In genomic region chr17:81948635-81949378, GRCh38 we compare ENCODE assay signal across 22 cellular contexts. TPM values are rescaled to one million over a fixed set of nuclear protein-coding genes. Genes with fewer than 3 reads are reported as not detected.
A peak's percentile ranks its signal among the peaks of the same experiment; 100 is the strongest.
DNase-seq lines count a peak whose midpoint lies in the region; ATAC-seq, FAIRE-seq and TF ChIP-seq lines count a peak whose summit lies in the region.
"Had no signal": no experiment of that assay in that cellular context is flagged by ENCODE, and none has a peak within 500 bp of the region (broad histone marks: within the 10 kb centered on the region; RNA-seq: fewer than 3 reads in every experiment).

No MANE protein-coding gene starts in this region.

- H3K9ac ChIP-seq in K562 (ENCODE audit: insufficient read depth in 1 of 2, low read depth in 2 of 2, low read length in 2 of 2) = peak overlapping the region in 1 of 2 experiments; percentile 83; a peak in 2 of 4 replicates

- no peaks in the 10 kb centered on the region for H3K9me1 ChIP-seq in K562 (ENCODE audit: control insufficient read depth, insufficient read depth, low read length)

- CTCF ChIA-PET in K562 (lab: Yijun Ruan, JAX; ENCODE audit: low intra/inter-chr PET ratio) = interaction anchor here (0.7 kb wide), 1 partner anchor 220 kb away, joined by 3 read pairs; no protein-coding TSS in a partner anchor

- TF ChIP-seq POLR2A in K562 (conservative IDR thresholded peaks at IDR 0.05) (no peak), gastrocnemius medialis (IDR thresholded peaks at IDR 0.05) (no peak)

- H3K4me3 ChIP-seq in K562 (no peak overlapping the region), gastrocnemius medialis (no peak overlapping the region)
- H3K4me3 ChIP-seq: GM23338 had no signal

- TF ChIP-seq RAD21 in K562 (CRISPR knock-in tag; conservative IDR thresholded peaks at IDR 0.05 in 1 of 2, IDR thresholded peaks at IDR 0.05 in 1 of 2) = no peak

- peak; percentile 58 for DNase-seq in natural killer cell treated with Interleukin-12 subunit alpha and Interleukin-12 subunit beta and Interleukin-15 and Interleukin-18, amount 100 ng/mL, for 72 hours (ENCODE audit: low spot score)
- DNase-seq in natural killer cell = no peak
- DNase-seq in K562 (ENCODE audit: extremely low read depth in 1 of 4, low spot score in 3 of 4) = no peak
- no peak for DNase-seq in gastrocnemius medialis
- no peak for DNase-seq in NCI-H2196 treated with DMSO at 0.1 percent for 48 hours (lab: John Stamatoyannopoulos, UW; ENCODE audit: unreplicated experiment)
- DNase-seq in DMS79 (lab: John Stamatoyannopoulos, UW) = no peak
- DNase-seq in cerebellar cortex (ENCODE audit: low spot score) = no peak
- DNase-seq: ACHN, GDM1, KG1, NCI-H1105 treated with DMSO at 0.1 percent for 48 hours, NCI-H1694, NCI-H2081 treated with DMSO at 0.1 percent for 48 hours, NCI-H2227 treated with DMSO at 0.1 percent for 48 hours, NCI-H510A treated with DMSO at 0.1 percent for 48 hours, NCI-H774, SW 1271 had no signal

- in situ Hi-C loops in K562 (cut with MboI) = no loop called here
- in situ Hi-C loops in gastrocnemius medialis (cut with MboI; ENCODE audit: low sequenced_read_pairs in 4 of 4) = no loop called here

- no peak for TF ChIP-seq EP300 in K562 (IDR thresholded peaks at IDR 0.05; ENCODE audit: low read length)

- H3K27me3 Mint-ChIP-seq in natural killer cell treated with Interleukin-12 subunit alpha and Interleukin-12 subunit beta and Interleukin-15 and Interleukin-18, amount 100 ng/mL, for 72 hours = peaks cover 0 to 2% of the 10 kb centered on the region in 2 donors
- peaks cover 0 to 3% of the 10 kb centered on the region in 2 donors for H3K27me3 Mint-ChIP-seq in natural killer cell (ENCODE audit: low read depth in 2 of 2)

- no peaks in the 10 kb centered on the region for H3K27me3 ChIP-seq in K562 (ENCODE audit: control insufficient read depth in 2 of 2, insufficient read depth in 2 of 2, low read length in 2 of 2)
- H3K27me3 ChIP-seq in gastrocnemius medialis = no peaks in the 10 kb centered on the region

- POLR2A ChIA-PET in K562 (lab: Yijun Ruan, JAX) = interaction anchor here (1.0 to 2.2 kb wide), 4 partner anchors 11 to 71 kb away, joined by 3 to 7 read pairs (median 4); no protein-coding TSS in a partner anchor

- H3K4me2 ChIP-seq in K562 (ENCODE audit: insufficient read depth, low read length) = no peak overlapping the region
- H3K4me2 ChIP-seq: GM23338 had no signal

- no peaks in the 10 kb centered on the region for H3K79me2 ChIP-seq in K562 (ENCODE audit: control insufficient read depth, insufficient read depth, low read length)

- 60% methylated on average over 14 of the region's 17 CpGs for WGBS in K562 (ENCODE audit: insufficient coverage, low coverage, missing lambda C conversion rate)

- H3K9me3 ChIP-seq in K562 (replicated peaks; ENCODE audit: control insufficient read depth, insufficient read depth, low read depth, low read length) (no peaks in the 10 kb centered on the region; the same call in 1 of the 2 replicates), gastrocnemius medialis (no peaks in the 10 kb centered on the region)

- no peaks in the 10 kb centered on the region for H3K9me3 Mint-ChIP-seq in natural killer cell treated with Interleukin-12 subunit alpha and Interleukin-12 subunit beta and Interleukin-15 and Interleukin-18, amount 100 ng/mL, for 72 hours
- no peaks in the 10 kb centered on the region for H3K9me3 Mint-ChIP-seq in natural killer cell
- H3K9me3 Mint-ChIP-seq: GM23338 had no signal

- H3K27ac ChIP-seq in K562 (ENCODE audit: extremely low read depth, low read depth, low read length) = no peak overlapping the region
- H3K27ac ChIP-seq in gastrocnemius medialis = peak overlapping the region in 3 of 4 donors; percentile 40 to 62 (median 48)
- H3K27ac ChIP-seq: C4-2B had no signal

- H3K36me3 Mint-ChIP-seq in natural killer cell treated with Interleukin-12 subunit alpha and Interleukin-12 subunit beta and Interleukin-15 and Interleukin-18, amount 100 ng/mL, for 72 hours = no peaks in the 10 kb centered on the region
- no peaks in the 10 kb centered on the region for H3K36me3 Mint-ChIP-seq in natural killer cell

- no peaks in the 10 kb centered on the region for H4K20me1 ChIP-seq in K562 (replicated peaks; ENCODE audit: control insufficient read depth, insufficient read depth, low read length)

- FAIRE-seq in K562 (lab: Jason Lieb, UNC) = no peak

- no peak overlapping the region for H2AFZ ChIP-seq in K562 (ENCODE audit: low read depth, low read length)
- H2AFZ ChIP-seq: GM23338 had no signal

- no TSS peak for BruUV-seq in K562 (replicated peaks; lab: Mats Ljungman, UMichigan)

- no peak overlapping the region for H3K27ac Mint-ChIP-seq in natural killer cell treated with Interleukin-12 subunit alpha and Interleukin-12 subunit beta and Interleukin-15 and Interleukin-18, amount 100 ng/mL, for 72 hours
- no peak overlapping the region for H3K27ac Mint-ChIP-seq in natural killer cell
- H3K27ac Mint-ChIP-seq: GM23338 had no signal

- H3K4me1 Mint-ChIP-seq in natural killer cell treated with Interleukin-12 subunit alpha and Interleukin-12 subunit beta and Interleukin-15 and Interleukin-18, amount 100 ng/mL, for 72 hours (ENCODE audit: low read depth in 2 of 2) = no peaks in the 10 kb centered on the region
- H3K4me1 Mint-ChIP-seq in natural killer cell = no peaks in the 10 kb centered on the region

- H3K4me3 Mint-ChIP-seq in natural killer cell treated with Interleukin-12 subunit alpha and Interleukin-12 subunit beta and Interleukin-15 and Interleukin-18, amount 100 ng/mL, for 72 hours = no peak overlapping the region
- H3K4me3 Mint-ChIP-seq in natural killer cell = no peak overlapping the region
- H3K4me3 Mint-ChIP-seq: GM23338 had no signal

- H3K36me3 ChIP-seq in K562 (ENCODE audit: control insufficient read depth, insufficient read depth, low read length) (peaks cover 1% of the 10 kb centered on the region; the same call in 1 of the 3 replicates), gastrocnemius medialis (no peaks in the 10 kb centered on the region)

- peaks cover 0 to 26% of the 10 kb centered on the region in 2 experiments; a peak in 3 of 5 replicates for H3K4me1 ChIP-seq in K562 (replicated peaks in 1 of 2; ENCODE audit: control insufficient read depth in 2 of 2, insufficient read depth in 2 of 2, low read length in 2 of 2)
- H3K4me1 ChIP-seq in gastrocnemius medialis = peaks cover 0 to 7% of the 10 kb centered on the region in 2 donors

- TF ChIP-seq CTCF in natural killer cell (IDR thresholded peaks at IDR 0.05) (no peak), K562 (IDR thresholded peaks at IDR 0.05 in 2 of 3, conservative IDR thresholded peaks at IDR 0.05 in 1 of 3; ENCODE audit: insufficient read depth in 2 of 3, low read depth in 1 of 3, low read length in 3 of 3) (no peak), gastrocnemius medialis (IDR thresholded peaks at IDR 0.05 in 4 of 5, conservative IDR thresholded peaks at IDR 0.05 in 1 of 5) (no peak)

- ATAC-seq in natural killer cell treated with Interleukin-12 subunit alpha and Interleukin-12 subunit beta and Interleukin-15 and Interleukin-18, amount 100 ng/mL, for 72 hours = peak in 1 of 2 donors; percentile 40
- ATAC-seq in natural killer cell (no peak), K562 (no peak; the same call in 2 of the 3 replicates), gastrocnemius medialis (no peak)
- ATAC-seq: GM23338, HCT116 had no signal

- intact Hi-C loops in natural killer cell (cut with micrococcal nuclease) = no loop called here
- intact Hi-C loops in K562 (cut with micrococcal nuclease) = no loop called here
- intact Hi-C loops in gastrocnemius medialis (cut with DNase I; ENCODE audit: low total_unique reads) = no loop called here

RNA-seq across cellular contexts. Expression of gene MYADML2, which starts 1.8 kb away (rescaled TPM):
- total RNA-seq in natural killer cell treated with Interleukin-12 subunit alpha and Interleukin-12 subunit beta and Interleukin-15 and Interleukin-18, amount 100 ng/mL, for 72 hours = not detected
- total RNA-seq in natural killer cell (not detected), K562 (2014; rRNA removed) (not detected in 2 replicates), K562 (2014; rRNA removed; fragmentation: Illumina TruSeq; extraction: Trizol) (not detected in 2 replicates), K562 (2015; rRNA removed; fragmentation: Illumina TruSeq; extraction: Trizol) (not detected in 2 replicates), K562 (2021) (not detected in 2 replicates), gastrocnemius medialis (10 to 100 TPM in 2 of 4 donors, 1 to 10 TPM in 2; 2.9 to 24.9 (median 13.3) TPM)
- not detected in 2 replicates for total RNA-seq in K562 (2011; cell fraction: chromatin; rRNA removed; ENCODE audit: low replicate concordance)
- not detected in 2 replicates for total RNA-seq in K562 (2011; cell fraction: nucleolus; rRNA removed)
- not detected in 2 replicates for total RNA-seq in K562 (2011; cell fraction: nucleoplasm; rRNA removed)
- polyA plus RNA-seq in K562 (2011; rRNA removed) (not detected in 2 replicates), K562 (2014; fragmentation: Illumina TruSeq; extraction: Trizol) (not detected in 2 replicates), K562 (2014; fragmentation: Nextera tagmentation; extraction: Ambion mirVana) (not detected), K562 (2014; rRNA removed) (not detected in 2 replicates)
- not detected in 2 replicates for polyA plus RNA-seq in K562 (2011; cell fraction: cytosol; rRNA removed)
- polyA plus RNA-seq in K562 (2011; cell fraction: nucleus; rRNA removed) = not detected in 2 replicates
- 0.05 and 0.26 TPM in 2 replicates for polyA plus RNA-seq in K562 (2012)
- polyA minus RNA-seq in K562 (2011; rRNA and poly(A)+ RNA removed) = not detected in 2 replicates
- polyA minus RNA-seq in K562 (2011; cell fraction: cytosol; rRNA and poly(A)+ RNA removed) = not detected in 2 replicates
- polyA minus RNA-seq in K562 (2011; cell fraction: nucleus; rRNA and poly(A)+ RNA removed) = not detected in 2 replicates
- total RNA-seq: Daoy, SK-MEL-5 had no signal

RNA-seq across cellular contexts. Expression of gene PYCR1, which starts 11.7 kb away (rescaled TPM):
- total RNA-seq in natural killer cell treated with Interleukin-12 subunit alpha and Interleukin-12 subunit beta and Interleukin-15 and Interleukin-18, amount 100 ng/mL, for 72 hours = 10 to 100 TPM; 18.3 to 56.1 TPM
- 1 to 10 TPM in 1 of 3 donors, not detected in 2; 3.4 TPM for total RNA-seq in natural killer cell
- 35.2 and 129 TPM in 2 replicates for total RNA-seq in K562 (2011; cell fraction: chromatin; rRNA removed; ENCODE audit: low replicate concordance)
- 138 and 157 TPM in 2 replicates for total RNA-seq in K562 (2011; cell fraction: nucleolus; rRNA removed)
- total RNA-seq in K562 (2011; cell fraction: nucleoplasm; rRNA removed) = 86.4 and 88.3 TPM in 2 replicates
- total RNA-seq in K562 (2014; rRNA removed) = 215 and 290 TPM in 2 replicates
- total RNA-seq in K562 (2014; rRNA removed; fragmentation: Illumina TruSeq; extraction: Trizol) = 72.4 and 95.4 TPM in 2 replicates
- 120 and 126 TPM in 2 replicates for total RNA-seq in K562 (2015; rRNA removed; fragmentation: Illumina TruSeq; extraction: Trizol)
- 302 and 328 TPM in 2 replicates for total RNA-seq in K562 (2021)
- polyA plus RNA-seq in K562 (2011; rRNA removed) = 188 and 273 TPM in 2 replicates
- polyA plus RNA-seq in K562 (2011; cell fraction: cytosol; rRNA removed) = 301 and 524 TPM in 2 replicates
- 256 and 278 TPM in 2 replicates for polyA plus RNA-seq in K562 (2011; cell fraction: nucleus; rRNA removed)
- 283 and 370 TPM in 2 replicates for polyA plus RNA-seq in K562 (2012)
- 183 and 278 TPM in 2 replicates for polyA plus RNA-seq in K562 (2014; fragmentation: Illumina TruSeq; extraction: Trizol)
- polyA plus RNA-seq in K562 (2014; fragmentation: Nextera tagmentation; extraction: Ambion mirVana) = 10 to 100 TPM; 11.7 to 18.6 TPM
- polyA plus RNA-seq in K562 (2014; rRNA removed) = 270 and 349 TPM in 2 replicates
- 107 and 155 TPM in 2 replicates for polyA minus RNA-seq in K562 (2011; rRNA and poly(A)+ RNA removed)
- polyA minus RNA-seq in K562 (2011; cell fraction: cytosol; rRNA and poly(A)+ RNA removed) = 127 and 130 TPM in 2 replicates
- polyA minus RNA-seq in K562 (2011; cell fraction: nucleus; rRNA and poly(A)+ RNA removed) = 35.5 and 52.4 TPM in 2 replicates
- total RNA-seq in gastrocnemius medialis = 10 to 100 TPM in 3 of 4 donors, 1 to 10 TPM in 1; 5.6 to 16.8 (median 11.6) TPM

RNA-seq across cellular contexts. Expression of gene NOTUM, which starts 12.2 kb away (rescaled TPM):
- under 1 TPM in 1 of 2 donors, not detected in 1; 0.17 TPM for total RNA-seq in natural killer cell treated with Interleukin-12 subunit alpha and Interleukin-12 subunit beta and Interleukin-15 and Interleukin-18, amount 100 ng/mL, for 72 hours
- total RNA-seq in natural killer cell (not detected), K562 (2014; rRNA removed) (13.9 and 22.5 TPM in 2 replicates), K562 (2014; rRNA removed; fragmentation: Illumina TruSeq; extraction: Trizol) (0.99 and 1.3 TPM in 2 replicates), K562 (2015; rRNA removed; fragmentation: Illumina TruSeq; extraction: Trizol) (4.1 and 4.2 TPM in 2 replicates), K562 (2021) (11.8 and 14.1 TPM in 2 replicates), gastrocnemius medialis (1 to 10 TPM in 3 of 4 donors, not detected in 1; 1.7 to 1.8 (median 1.7) TPM)
- total RNA-seq in K562 (2011; cell fraction: chromatin; rRNA removed; ENCODE audit: low replicate concordance) = 8.4 and 25.5 TPM in 2 replicates
- total RNA-seq in K562 (2011; cell fraction: nucleolus; rRNA removed) = 25.5 and 27.9 TPM in 2 replicates
- total RNA-seq in K562 (2011; cell fraction: nucleoplasm; rRNA removed) = 15.3 and 16.9 TPM in 2 replicates
- polyA plus RNA-seq in K562 (2011; rRNA removed) (4.5 and 6.1 TPM in 2 replicates), K562 (2014; fragmentation: Illumina TruSeq; extraction: Trizol) (1.9 and 5.3 TPM in 2 replicates), K562 (2014; fragmentation: Nextera tagmentation; extraction: Ambion mirVana) (under 1 TPM; 0.03 to 0.17 TPM), K562 (2014; rRNA removed) (13.4 and 14.0 TPM in 2 replicates)
- 7.8 and 22.0 TPM in 2 replicates for polyA plus RNA-seq in K562 (2011; cell fraction: cytosol; rRNA removed)
- 10.3 and 25.0 TPM in 2 replicates for polyA plus RNA-seq in K562 (2011; cell fraction: nucleus; rRNA removed)
- 8.5 and 11.5 TPM in 2 replicates for polyA plus RNA-seq in K562 (2012)
- polyA minus RNA-seq in K562 (2011; rRNA and poly(A)+ RNA removed) = 0.72 and 1.6 TPM in 2 replicates
- 4.7 and 5.6 TPM in 2 replicates for polyA minus RNA-seq in K562 (2011; cell fraction: cytosol; rRNA and poly(A)+ RNA removed)
- polyA minus RNA-seq in K562 (2011; cell fraction: nucleus; rRNA and poly(A)+ RNA removed) = 14.7 and 15.2 TPM in 2 replicates

RNA-seq across cellular contexts. Expression of gene MAFG, which starts 21.3 kb away (rescaled TPM):
- 10 to 100 TPM; 26.7 to 49.4 TPM for total RNA-seq in natural killer cell treated with Interleukin-12 subunit alpha and Interleukin-12 subunit beta and Interleukin-15 and Interleukin-18, amount 100 ng/mL, for 72 hours
- 10 to 100 TPM; 11.9 to 14.6 (median 13.2) TPM for total RNA-seq in natural killer cell
- total RNA-seq in K562 (2011; cell fraction: chromatin; rRNA removed; ENCODE audit: low replicate concordance) = 86.9 and 142 TPM in 2 replicates
- total RNA-seq in K562 (2011; cell fraction: nucleolus; rRNA removed) = 78.0 and 85.0 TPM in 2 replicates
- 64.7 and 70.4 TPM in 2 replicates for total RNA-seq in K562 (2011; cell fraction: nucleoplasm; rRNA removed)
- 27.3 and 30.1 TPM in 2 replicates for total RNA-seq in K562 (2014; rRNA removed)
- 16.3 and 16.9 TPM in 2 replicates for total RNA-seq in K562 (2014; rRNA removed; fragmentation: Illumina TruSeq; extraction: Trizol)
- 23.6 and 24.9 TPM in 2 replicates for total RNA-seq in K562 (2015; rRNA removed; fragmentation: Illumina TruSeq; extraction: Trizol)
- total RNA-seq in K562 (2021) = 46.7 and 58.1 TPM in 2 replicates
- polyA plus RNA-seq in K562 (2011; rRNA removed) = 22.4 and 31.8 TPM in 2 replicates
- 35.6 and 35.9 TPM in 2 replicates for polyA plus RNA-seq in K562 (2011; cell fraction: cytosol; rRNA removed)
- 200 and 206 TPM in 2 replicates for polyA plus RNA-seq in K562 (2011; cell fraction: nucleus; rRNA removed)
- 32.4 and 47.9 TPM in 2 replicates for polyA plus RNA-seq in K562 (2012)
- 31.2 and 36.3 TPM in 2 replicates for polyA plus RNA-seq in K562 (2014; fragmentation: Illumina TruSeq; extraction: Trizol)
- polyA plus RNA-seq in K562 (2014; fragmentation: Nextera tagmentation; extraction: Ambion mirVana) = 1 to 10 TPM; 1.1 to 2.8 TPM
- 44.8 and 46.7 TPM in 2 replicates for polyA plus RNA-seq in K562 (2014; rRNA removed)
- polyA minus RNA-seq in K562 (2011; rRNA and poly(A)+ RNA removed) = 10.6 and 14.3 TPM in 2 replicates
- 12.7 and 17.1 TPM in 2 replicates for polyA minus RNA-seq in K562 (2011; cell fraction: cytosol; rRNA and poly(A)+ RNA removed)
- 15.9 and 20.3 TPM in 2 replicates for polyA minus RNA-seq in K562 (2011; cell fraction: nucleus; rRNA and poly(A)+ RNA removed)
- 10 to 100 TPM; 37.1 to 65.5 (median 51.9) TPM for total RNA-seq in gastrocnemius medialis

RNA-seq across cellular contexts. Expression of gene ASPSCR1, which starts 28.6 kb away (rescaled TPM):
- total RNA-seq in natural killer cell treated with Interleukin-12 subunit alpha and Interleukin-12 subunit beta and Interleukin-15 and Interleukin-18, amount 100 ng/mL, for 72 hours = 10 to 100 TPM; 21.6 to 46.8 TPM
- total RNA-seq in natural killer cell (10 to 100 TPM; 29.7 to 43.5 (median 40.8) TPM), K562 (2014; rRNA removed) (35.9 and 49.9 TPM in 2 replicates), K562 (2014; rRNA removed; fragmentation: Illumina TruSeq; extraction: Trizol) (5.9 and 7.4 TPM in 2 replicates), K562 (2015; rRNA removed; fragmentation: Illumina TruSeq; extraction: Trizol) (21.3 and 22.3 TPM in 2 replicates), K562 (2021) (33.4 and 36.9 TPM in 2 replicates), gastrocnemius medialis (10 to 100 TPM; 24.0 to 44.7 (median 32.0) TPM)
- total RNA-seq in K562 (2011; cell fraction: chromatin; rRNA removed; ENCODE audit: low replicate concordance) = 32.2 and 96.0 TPM in 2 replicates
- total RNA-seq in K562 (2011; cell fraction: nucleolus; rRNA removed) = 68.7 and 87.6 TPM in 2 replicates
- 42.2 and 44.0 TPM in 2 replicates for total RNA-seq in K562 (2011; cell fraction: nucleoplasm; rRNA removed)
- polyA plus RNA-seq in K562 (2011; rRNA removed) (8.6 TPM in 2 replicates), K562 (2014; fragmentation: Illumina TruSeq; extraction: Trizol) (11.6 and 19.2 TPM in 2 replicates), K562 (2014; fragmentation: Nextera tagmentation; extraction: Ambion mirVana) (1 to 10 TPM in 1 of 2 experiments, under 1 TPM in 1; 0.90 to 2.2 TPM), K562 (2014; rRNA removed) (26.7 and 33.7 TPM in 2 replicates)
- 16.0 and 34.5 TPM in 2 replicates for polyA plus RNA-seq in K562 (2011; cell fraction: cytosol; rRNA removed)
- polyA plus RNA-seq in K562 (2011; cell fraction: nucleus; rRNA removed) = 72.4 and 104 TPM in 2 replicates
- 26.6 and 32.9 TPM in 2 replicates for polyA plus RNA-seq in K562 (2012)
- 1.6 and 6.1 TPM in 2 replicates for polyA minus RNA-seq in K562 (2011; rRNA and poly(A)+ RNA removed)
- polyA minus RNA-seq in K562 (2011; cell fraction: cytosol; rRNA and poly(A)+ RNA removed) = 16.6 and 18.1 TPM in 2 replicates
- polyA minus RNA-seq in K562 (2011; cell fraction: nucleus; rRNA and poly(A)+ RNA removed) = 25.4 and 29.1 TPM in 2 replicates
